2 cellular contexts compared by ENCODE assay signal in the genomic region with DNA sequence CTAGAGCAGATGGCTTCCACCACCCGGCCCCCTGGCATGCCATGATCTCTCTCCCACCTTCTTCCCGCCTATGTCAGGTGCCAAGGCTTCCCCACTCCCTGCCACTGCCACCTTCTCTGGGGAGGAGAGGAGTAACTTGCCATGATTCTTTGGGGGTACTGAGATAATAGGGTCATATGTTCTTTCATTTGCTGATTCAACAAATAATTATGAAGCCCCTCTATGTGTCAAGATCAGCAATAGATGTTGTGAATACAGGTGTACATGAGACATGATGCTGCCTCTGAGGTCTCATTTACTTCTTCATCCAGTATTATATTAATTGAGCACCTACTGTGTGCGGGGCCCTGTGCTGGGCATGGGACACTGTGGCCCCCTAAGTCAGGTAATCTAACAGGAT.
TF ChIP-seq lines count a peak whose summit lies in the region.

No MANE protein-coding gene starts in this region.

TF ChIP-seq in HepG2, 621 proteins besides CTCF, POLR2A, EP300 and RAD21:
- TF ChIP-seq ZKSCAN5 (CRISPR knock-in tag; IDR thresholded peaks at IDR 0.05) = no peak
- TF ChIP-seq MAFK (conservative IDR thresholded peaks at IDR 0.05 in 1 of 2, IDR thresholded peaks at IDR 0.05 in 1 of 2; ENCODE audit: low read length in 2 of 2) = peak; percentile 57 to 82; a peak in 3 of 4 replicates
- TF ChIP-seq MAFF (IDR thresholded peaks at IDR 0.05; ENCODE audit: low read depth, low read length) = peak; percentile 64; the same call in 1 of the 2 replicates
- TF ChIP-seq SP2 (CRISPR knock-in tag; IDR thresholded peaks at IDR 0.05) = no peak
- TF ChIP-seq PHF8 (CRISPR knock-in tag; IDR thresholded peaks at IDR 0.05) = no peak

TF ChIP-seq in K562, 482 proteins besides CTCF, POLR2A, EP300 and RAD21:
- no peak for TF ChIP-seq MEF2A (IDR thresholded peaks at IDR 0.05; ENCODE audit: control insufficient read depth, low read depth, low read length)
- TF ChIP-seq, protein P1, sequence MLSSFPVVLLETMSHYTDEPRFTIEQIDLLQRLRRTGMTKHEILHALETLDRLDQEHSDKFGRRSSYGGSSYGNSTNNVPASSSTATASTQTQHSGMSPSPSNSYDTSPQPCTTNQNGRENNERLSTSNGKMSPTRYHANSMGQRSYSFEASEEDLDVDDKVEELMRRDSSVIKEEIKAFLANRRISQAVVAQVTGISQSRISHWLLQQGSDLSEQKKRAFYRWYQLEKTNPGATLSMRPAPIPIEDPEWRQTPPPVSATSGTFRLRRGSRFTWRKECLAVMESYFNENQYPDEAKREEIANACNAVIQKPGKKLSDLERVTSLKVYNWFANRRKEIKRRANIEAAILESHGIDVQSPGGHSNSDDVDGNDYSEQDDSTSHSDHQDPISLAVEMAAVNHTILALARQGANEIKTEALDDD (IDR thresholded peaks at IDR 0.05) = no peak
- peak; percentile 56 for TF ChIP-seq C11orf30 (IDR thresholded peaks at IDR 0.05; ENCODE audit: low read depth)
- peak; percentile 14; the same call in 1 of the 2 replicates for TF ChIP-seq MAFF (IDR thresholded peaks at IDR 0.05; ENCODE audit: low read length)
- TF ChIP-seq, protein P2, sequence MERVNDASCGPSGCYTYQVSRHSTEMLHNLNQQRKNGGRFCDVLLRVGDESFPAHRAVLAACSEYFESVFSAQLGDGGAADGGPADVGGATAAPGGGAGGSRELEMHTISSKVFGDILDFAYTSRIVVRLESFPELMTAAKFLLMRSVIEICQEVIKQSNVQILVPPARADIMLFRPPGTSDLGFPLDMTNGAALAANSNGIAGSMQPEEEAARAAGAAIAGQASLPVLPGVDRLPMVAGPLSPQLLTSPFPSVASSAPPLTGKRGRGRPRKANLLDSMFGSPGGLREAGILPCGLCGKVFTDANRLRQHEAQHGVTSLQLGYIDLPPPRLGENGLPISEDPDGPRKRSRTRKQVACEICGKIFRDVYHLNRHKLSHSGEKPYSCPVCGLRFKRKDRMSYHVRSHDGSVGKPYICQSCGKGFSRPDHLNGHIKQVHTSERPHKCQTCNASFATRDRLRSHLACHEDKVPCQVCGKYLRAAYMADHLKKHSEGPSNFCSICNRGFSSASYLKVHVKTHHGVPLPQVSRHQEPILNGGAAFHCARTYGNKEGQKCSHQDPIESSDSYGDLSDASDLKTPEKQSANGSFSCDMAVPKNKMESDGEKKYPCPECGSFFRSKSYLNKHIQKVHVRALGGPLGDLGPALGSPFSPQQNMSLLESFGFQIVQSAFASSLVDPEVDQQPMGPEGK (CRISPR knock-in tag; IDR thresholded peaks at IDR 0.05; ENCODE audit: borderline replicate concordance) = no peak
- 0 out of 2 replicates have a peak, but pooled peaks have one; percentile 15 for TF ChIP-seq MAFK (IDR thresholded peaks at IDR 0.05; ENCODE audit: low read length)
- peak; percentile 69 for TF ChIP-seq ZNF316 (IDR thresholded peaks at IDR 0.05)
- peak; percentile 32; the same call in 1 of the 2 replicates for TF ChIP-seq MAFG (tag; conservative IDR thresholded peaks at IDR 0.05)
